8 cellular contexts compared by ENCODE assay signal in genomic region chr3:16509721-16510619, GRCh38. TPM values are rescaled to one million over a fixed set of nuclear protein-coding genes. Genes with fewer than 3 reads are reported as not detected.
DNase-seq lines count a peak whose midpoint lies in the region; ATAC-seq and TF ChIP-seq lines count a peak whose summit lies in the region.

No MANE protein-coding gene starts in this region.

- no peaks in the 10 kb centered on the region for H3K9me3 Mint-ChIP-seq in chondrocyte (ENCODE audit: low read depth)

- peak overlapping the region; percentile 14 for H3K4me3 Mint-ChIP-seq in chondrocyte (ENCODE audit: unreplicated experiment)

- DNase-seq in AG04450 (ENCODE audit: low read depth, low spot score): no peak
- DNase-seq in chondrocyte (ENCODE audit: low spot score): no peak
- no peak for DNase-seq in BE2C
- no peak for DNase-seq in NCI-H1694 treated with DMSO at 0.1 percent for 48 hours (lab: John Stamatoyannopoulos, UW)
- DNase-seq in effector CD8-positive, alpha-beta T cell (lab: John Stamatoyannopoulos, UW): no peak
- DNase-seq in adrenal gland: no peak

- H3K4me3 ChIP-seq in AG04450 (ENCODE audit: low read depth, low read length) (peak overlapping the region; percentile 15), BE2C (ENCODE audit: low read depth, low read length) (no peak overlapping the region), adrenal gland (no peak overlapping the region)

- H3K27ac ChIP-seq in AG04450 (ENCODE audit: low read depth, low read length): no peak overlapping the region
- peak overlapping the region in 2 of 5 donors; percentile 26 to 51 for H3K27ac ChIP-seq in adrenal gland

- POLR2A ChIA-PET in AG04450 (lab: Yijun Ruan, JAX): no interaction called here

- H3K27me3 ChIP-seq in AG04450 (ENCODE audit: control insufficient read depth, insufficient read depth, low read length): no peaks in the 10 kb centered on the region
- no peaks in the 10 kb centered on the region for H3K27me3 ChIP-seq in BE2C
- peaks cover 5% of the 10 kb centered on the region for H3K27me3 ChIP-seq in adrenal gland

- no peak for TF ChIP-seq CTCF in AG04450 (IDR thresholded peaks at IDR 0.05; ENCODE audit: low read depth, low read length)
- TF ChIP-seq CTCF in chondrocyte (IDR thresholded peaks at IDR 0.05): no peak
- TF ChIP-seq CTCF in BE2C (IDR thresholded peaks at IDR 0.05; ENCODE audit: low read depth, low read length): no peak
- TF ChIP-seq CTCF in adrenal gland (IDR thresholded peaks at IDR 0.05): no peak

- peaks cover 3% of the 10 kb centered on the region for H3K36me3 Mint-ChIP-seq in chondrocyte (ENCODE audit: low read depth)

- H3K4me1 ChIP-seq in BE2C (no peaks in the 10 kb centered on the region), adrenal gland (replicated peaks in 1 of 2) (peaks cover 0 to 27% of the 10 kb centered on the region in 2 donors)

- intact Hi-C loops in adrenal gland (cut with DNase I): no loop called here

- H3K36me3 ChIP-seq in BE2C (no peaks in the 10 kb centered on the region), adrenal gland (replicated peaks in 1 of 2) (no peaks in the 10 kb centered on the region)

- 64 to 70% (median 68%) methylated on average over 10 of the region's 10 CpGs for WGBS in adrenal gland, 4 donors

- CTCF ChIA-PET in AG04450 (lab: Charles Lee): no interaction called here

- TF ChIP-seq POLR2A in adrenal gland (IDR thresholded peaks at IDR 0.05): no peak

- H3K4me1 Mint-ChIP-seq in chondrocyte (ENCODE audit: low read depth): peaks cover 46% of the 10 kb centered on the region

- peak overlapping the region; percentile 84 for H3K27ac Mint-ChIP-seq in chondrocyte (ENCODE audit: unreplicated experiment)

- peaks cover 5% of the 10 kb centered on the region for H3K9me3 ChIP-seq in AG04450 (ENCODE audit: control insufficient read depth, insufficient read depth, low read length)
- H3K9me3 ChIP-seq in BE2C: no peaks in the 10 kb centered on the region
- H3K9me3 ChIP-seq in adrenal gland (replicated peaks in 1 of 3): no peaks in the 10 kb centered on the region

- H3K27me3 Mint-ChIP-seq in chondrocyte (ENCODE audit: low read depth): no peaks in the 10 kb centered on the region

- ATAC-seq in GM18907 (IDR thresholded peaks at IDR 0.05; ENCODE audit: unreplicated experiment) (peak; percentile 30), HG03342 (IDR thresholded peaks at IDR 0.05; ENCODE audit: unreplicated experiment) (peak; percentile 23)

RNA-seq across cellular contexts. Expression of gene RFTN1, which starts 3.5 kb away (rescaled TPM):
- polyA plus RNA-seq in AG04450 (2011; rRNA removed): 97.3 and 110 TPM in 2 replicates
- polyA minus RNA-seq in AG04450 (2011; rRNA and poly(A)+ RNA removed): 91.8 and 101 TPM in 2 replicates
- total RNA-seq in chondrocyte: 53.3 to 54.9 TPM (median 53.4 TPM) in 3 replicates
- 1.3 TPM for polyA plus RNA-seq in BE2C (2012; ENCODE audit: insufficient read depth, insufficient read length, low read depth)
- total RNA-seq in adrenal gland: 10 to 100 TPM in 6 of 8 donors, 1 to 10 TPM in 2; 8.3 to 35.7 (median 23.3) TPM
- 10 to 100 TPM; 10.3 to 15.6 (median 11.8) TPM for polyA plus RNA-seq in adrenal gland
